8 cellular contexts compared by ENCODE assay signal in the genomic region with DNA sequence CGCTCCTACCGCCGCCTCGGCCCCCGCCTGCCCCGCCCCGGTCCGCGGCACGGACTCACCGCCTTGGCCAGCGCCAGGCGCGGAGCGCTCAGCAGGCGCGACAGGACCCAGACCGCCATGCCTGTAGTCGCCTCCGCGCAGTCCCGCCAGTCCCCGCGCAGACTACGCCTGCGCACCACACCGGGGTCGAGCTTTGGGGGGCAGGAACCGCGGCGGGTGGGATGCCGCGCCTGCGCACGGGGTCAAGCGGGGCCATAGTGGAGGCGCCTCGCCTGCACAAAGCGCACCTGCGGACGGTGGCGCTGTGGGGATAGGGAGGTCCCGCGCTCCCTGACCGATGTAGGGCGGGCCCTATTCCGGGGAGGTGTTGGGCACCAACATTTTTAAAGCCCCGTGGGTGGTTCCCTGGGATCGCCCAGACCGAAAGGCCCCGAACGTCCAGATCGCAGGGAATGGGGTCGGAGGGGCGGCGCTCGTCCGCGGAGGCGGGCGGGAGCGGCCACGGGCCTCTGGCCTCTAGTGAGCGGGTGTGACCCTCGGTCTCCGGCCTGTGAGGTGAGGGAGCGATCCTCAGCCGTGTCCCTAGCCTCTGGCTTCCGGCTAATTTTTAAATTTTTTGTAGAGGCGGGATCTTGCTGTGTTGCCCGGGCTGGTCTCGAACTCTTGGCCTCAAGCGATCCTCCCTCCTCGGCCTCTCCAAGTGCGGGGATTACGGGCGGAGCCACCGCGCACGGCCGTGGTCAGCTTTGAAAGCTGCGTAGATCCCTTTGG.
DNase-seq lines count a peak whose midpoint lies in the region; ATAC-seq and TF ChIP-seq lines count a peak whose summit lies in the region.

No MANE protein-coding gene starts in this region.

- H3K36me3 Mint-ChIP-seq in dendritic cell treated with granulocyte-macrophage colony-stimulating factor and Interleukin-4, amounts not matched to agents 40 ng/mL and 50 ng/mL, for 4 days (ENCODE audit: low read depth), result peaks cover 30% of the 10 kb centered on the region

- H3K4me3 Mint-ChIP-seq in dendritic cell treated with granulocyte-macrophage colony-stimulating factor and Interleukin-4, amounts not matched to agents 40 ng/mL and 50 ng/mL, for 4 days, result peak overlapping the region; percentile 80

- peaks cover 48% of the 10 kb centered on the region for H3K27me3 Mint-ChIP-seq in dendritic cell treated with granulocyte-macrophage colony-stimulating factor and Interleukin-4, amounts not matched to agents 40 ng/mL and 50 ng/mL, for 4 days

- DNase-seq in G401 (ENCODE audit: low spot score) (peak; percentile 80), NAMALWA (ENCODE audit: low spot score) (peak; percentile 98), NOMO-1 treated with DMSO at 0.1 percent for 48 hours (lab: John Stamatoyannopoulos, UW; ENCODE audit: unreplicated experiment) (no peak)
- peak; percentile 44 for DNase-seq in activated CD4-positive, alpha-beta T cell treated with anti-CD3 and anti-CD28 coated beads for 1 hour
- peak; percentile 77 for DNase-seq in stimulated activated CD4-positive, alpha-beta T cell treated with anti-CD3 and anti-CD28 coated beads, Interleukin-4, amount 100 ng/mL, for 24 hours

- peak overlapping the region in 2 of 3 donors; percentile 41 to 54 for H3K4me3 ChIP-seq in liver (ENCODE audit: low read depth in 1 of 3, low read length in 3 of 3)

- H3K27ac ChIP-seq in liver (ENCODE audit: low read depth in 1 of 2, low read length in 2 of 2), result no peak overlapping the region

- H3K9ac ChIP-seq in liver (ENCODE audit: low read depth in 1 of 2, low read length in 2 of 2), result no peak overlapping the region

- TF ChIP-seq RAD21 in liver (IDR thresholded peaks at IDR 0.05), result peak; percentile 43 to 45

- no peaks in the 10 kb centered on the region for H3K9me3 Mint-ChIP-seq in dendritic cell treated with granulocyte-macrophage colony-stimulating factor and Interleukin-4, amounts not matched to agents 40 ng/mL and 50 ng/mL, for 4 days

- peak overlapping the region; percentile 53 for H3K27ac Mint-ChIP-seq in dendritic cell treated with granulocyte-macrophage colony-stimulating factor and Interleukin-4, amounts not matched to agents 40 ng/mL and 50 ng/mL, for 4 days

- 17% methylated on average over 82 of the region's 82 CpGs for WGBS in liver

- peaks cover 0 to 6% (median 2%) of the 10 kb centered on the region in 4 donors for H3K4me1 ChIP-seq in liver (ENCODE audit: control insufficient read depth in 4 of 4, insufficient read depth in 4 of 4, low read length in 3 of 4)

- H3K36me3 ChIP-seq in liver (ENCODE audit: control insufficient read depth in 4 of 4, insufficient read depth in 3 of 4, low read depth in 1 of 4, low read length in 3 of 4), result peaks cover 0 to 3% (median under 1%) of the 10 kb centered on the region in 4 donors

- ATAC-seq in GM21786 (IDR thresholded peaks at IDR 0.05; ENCODE audit: unreplicated experiment), result peak; percentile 95

- peaks cover 20% of the 10 kb centered on the region for H3K4me1 Mint-ChIP-seq in dendritic cell treated with granulocyte-macrophage colony-stimulating factor and Interleukin-4, amounts not matched to agents 40 ng/mL and 50 ng/mL, for 4 days (ENCODE audit: low read depth)

- intact Hi-C loops in dendritic cell treated with granulocyte-macrophage colony-stimulating factor and Interleukin-4, amounts not matched to agents 40 ng/mL and 50 ng/mL, for 4 days (cut with micrococcal nuclease), result loop anchor here (10.0 kb wide), 1 partner anchor 90 kb away; no protein-coding TSS in a partner anchor

- in situ Hi-C loops in G401 (cut with HindIII; ENCODE audit: low sequenced_read_pairs), result no loop called here

- TF ChIP-seq CTCF in liver (IDR thresholded peaks at IDR 0.05; ENCODE audit: low read depth, low read length, missing input control), result peak; percentile 30

- H3K9me3 ChIP-seq in liver (ENCODE audit: control insufficient read depth in 4 of 4, low read length in 3 of 4), result no peaks in the 10 kb centered on the region

- no peaks in the 10 kb centered on the region for H3K27me3 ChIP-seq in liver (ENCODE audit: control insufficient read depth in 4 of 4, insufficient read depth in 4 of 4, low read length in 3 of 4)

TF ChIP-seq in liver, 16 proteins besides CTCF, POLR2A, EP300 and RAD21:
- TF ChIP-seq, protein P1, sequence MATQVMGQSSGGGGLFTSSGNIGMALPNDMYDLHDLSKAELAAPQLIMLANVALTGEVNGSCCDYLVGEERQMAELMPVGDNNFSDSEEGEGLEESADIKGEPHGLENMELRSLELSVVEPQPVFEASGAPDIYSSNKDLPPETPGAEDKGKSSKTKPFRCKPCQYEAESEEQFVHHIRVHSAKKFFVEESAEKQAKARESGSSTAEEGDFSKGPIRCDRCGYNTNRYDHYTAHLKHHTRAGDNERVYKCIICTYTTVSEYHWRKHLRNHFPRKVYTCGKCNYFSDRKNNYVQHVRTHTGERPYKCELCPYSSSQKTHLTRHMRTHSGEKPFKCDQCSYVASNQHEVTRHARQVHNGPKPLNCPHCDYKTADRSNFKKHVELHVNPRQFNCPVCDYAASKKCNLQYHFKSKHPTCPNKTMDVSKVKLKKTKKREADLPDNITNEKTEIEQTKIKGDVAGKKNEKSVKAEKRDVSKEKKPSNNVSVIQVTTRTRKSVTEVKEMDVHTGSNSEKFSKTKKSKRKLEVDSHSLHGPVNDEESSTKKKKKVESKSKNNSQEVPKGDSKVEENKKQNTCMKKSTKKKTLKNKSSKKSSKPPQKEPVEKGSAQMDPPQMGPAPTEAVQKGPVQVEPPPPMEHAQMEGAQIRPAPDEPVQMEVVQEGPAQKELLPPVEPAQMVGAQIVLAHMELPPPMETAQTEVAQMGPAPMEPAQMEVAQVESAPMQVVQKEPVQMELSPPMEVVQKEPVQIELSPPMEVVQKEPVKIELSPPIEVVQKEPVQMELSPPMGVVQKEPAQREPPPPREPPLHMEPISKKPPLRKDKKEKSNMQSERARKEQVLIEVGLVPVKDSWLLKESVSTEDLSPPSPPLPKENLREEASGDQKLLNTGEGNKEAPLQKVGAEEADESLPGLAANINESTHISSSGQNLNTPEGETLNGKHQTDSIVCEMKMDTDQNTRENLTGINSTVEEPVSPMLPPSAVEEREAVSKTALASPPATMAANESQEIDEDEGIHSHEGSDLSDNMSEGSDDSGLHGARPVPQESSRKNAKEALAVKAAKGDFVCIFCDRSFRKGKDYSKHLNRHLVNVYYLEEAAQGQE (IDR thresholded peaks at IDR 0.05), result no peak
- TF ChIP-seq MAX (IDR thresholded peaks at IDR 0.05) (no peak), JUND (IDR thresholded peaks at IDR 0.05) (no peak), EGR1 (IDR thresholded peaks at IDR 0.05; ENCODE audit: low read depth in 2 of 2) (no peak), HNF4A (conservative IDR thresholded peaks at IDR 0.05) (no peak), HNF4G (IDR thresholded peaks at IDR 0.05) (no peak), TAF1 (conservative IDR thresholded peaks at IDR 0.05) (no peak), SP1 (IDR thresholded peaks at IDR 0.05) (no peak), ZBTB33 (IDR thresholded peaks at IDR 0.05) (no peak), RXRA (IDR thresholded peaks at IDR 0.05) (peak in 1 of 2 donors; percentile 42), FOXA2 (IDR thresholded peaks at IDR 0.05) (no peak), FOXA1 (IDR thresholded peaks at IDR 0.05) (no peak), NR2F2 (IDR thresholded peaks at IDR 0.05) (no peak), GABPA (IDR thresholded peaks at IDR 0.05 in 1 of 2, conservative IDR thresholded peaks at IDR 0.05 in 1 of 2) (no peak), YY1 (IDR thresholded peaks at IDR 0.05) (peak; percentile 32)
TF ChIP-seq in liver: peak in this region for 2.
